In the genomic region with DNA sequence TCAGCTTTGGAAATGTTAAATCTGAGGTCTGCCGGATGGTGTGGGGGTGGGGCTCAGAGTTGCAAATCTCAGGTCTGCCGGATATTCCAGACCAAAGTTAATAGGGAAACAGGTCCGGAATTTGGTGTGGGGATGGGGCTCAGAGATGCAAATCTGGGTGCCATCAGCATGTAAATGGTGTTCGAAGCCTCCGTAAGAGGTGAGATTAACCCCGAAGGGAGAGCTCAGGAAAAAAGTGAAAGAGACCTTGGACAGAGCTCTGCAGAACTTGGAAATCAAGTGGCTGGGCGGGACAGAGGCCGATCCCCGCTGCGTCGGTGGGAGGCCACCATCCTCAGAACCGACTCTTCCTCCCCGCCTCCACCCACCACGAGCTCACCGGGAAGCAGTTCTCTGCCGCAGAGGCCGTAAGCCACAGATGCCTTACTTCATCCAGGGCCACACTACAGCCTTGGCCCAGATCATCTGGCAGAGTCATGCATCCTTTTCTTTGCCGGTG, we compare ENCODE assay signal across 1 cellular context.
TF ChIP-seq lines count a peak whose summit lies in the region.

No MANE protein-coding gene starts in this region.

TF ChIP-seq in WTC11, 78 proteins besides CTCF, POLR2A, EP300 and RAD21 (continued from another document):
- TF ChIP-seq, protein P1, sequence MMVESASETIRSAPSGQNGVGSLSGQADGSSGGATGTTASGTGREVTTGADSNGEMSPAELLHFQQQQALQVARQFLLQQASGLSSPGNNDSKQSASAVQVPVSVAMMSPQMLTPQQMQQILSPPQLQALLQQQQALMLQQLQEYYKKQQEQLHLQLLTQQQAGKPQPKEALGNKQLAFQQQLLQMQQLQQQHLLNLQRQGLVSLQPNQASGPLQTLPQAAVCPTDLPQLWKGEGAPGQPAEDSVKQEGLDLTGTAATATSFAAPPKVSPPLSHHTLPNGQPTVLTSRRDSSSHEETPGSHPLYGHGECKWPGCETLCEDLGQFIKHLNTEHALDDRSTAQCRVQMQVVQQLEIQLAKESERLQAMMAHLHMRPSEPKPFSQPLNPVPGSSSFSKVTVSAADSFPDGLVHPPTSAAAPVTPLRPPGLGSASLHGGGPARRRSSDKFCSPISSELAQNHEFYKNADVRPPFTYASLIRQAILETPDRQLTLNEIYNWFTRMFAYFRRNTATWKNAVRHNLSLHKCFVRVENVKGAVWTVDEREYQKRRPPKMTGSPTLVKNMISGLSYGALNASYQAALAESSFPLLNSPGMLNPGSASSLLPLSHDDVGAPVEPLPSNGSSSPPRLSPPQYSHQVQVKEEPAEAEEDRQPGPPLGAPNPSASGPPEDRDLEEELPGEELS (CRISPR knock-in tag; IDR thresholded peaks at IDR 0.05), result 0 out of 2 replicates have a peak, but pooled peaks have one; percentile 93
- TF ChIP-seq, protein P2, sequence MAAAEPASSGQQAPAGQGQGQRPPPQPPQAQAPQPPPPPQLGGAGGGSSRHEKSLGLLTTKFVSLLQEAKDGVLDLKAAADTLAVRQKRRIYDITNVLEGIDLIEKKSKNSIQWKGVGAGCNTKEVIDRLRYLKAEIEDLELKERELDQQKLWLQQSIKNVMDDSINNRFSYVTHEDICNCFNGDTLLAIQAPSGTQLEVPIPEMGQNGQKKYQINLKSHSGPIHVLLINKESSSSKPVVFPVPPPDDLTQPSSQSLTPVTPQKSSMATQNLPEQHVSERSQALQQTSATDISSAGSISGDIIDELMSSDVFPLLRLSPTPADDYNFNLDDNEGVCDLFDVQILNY (CRISPR knock-in tag; IDR thresholded peaks at IDR 0.05), result peak; percentile 42; the same call in 1 of the 2 replicates
- no peak for TF ChIP-seq ZNF416 (CRISPR knock-in tag; IDR thresholded peaks at IDR 0.05)
- TF ChIP-seq ATF1 (CRISPR knock-in tag; IDR thresholded peaks at IDR 0.05), result no peak
- TF ChIP-seq, protein P3, sequence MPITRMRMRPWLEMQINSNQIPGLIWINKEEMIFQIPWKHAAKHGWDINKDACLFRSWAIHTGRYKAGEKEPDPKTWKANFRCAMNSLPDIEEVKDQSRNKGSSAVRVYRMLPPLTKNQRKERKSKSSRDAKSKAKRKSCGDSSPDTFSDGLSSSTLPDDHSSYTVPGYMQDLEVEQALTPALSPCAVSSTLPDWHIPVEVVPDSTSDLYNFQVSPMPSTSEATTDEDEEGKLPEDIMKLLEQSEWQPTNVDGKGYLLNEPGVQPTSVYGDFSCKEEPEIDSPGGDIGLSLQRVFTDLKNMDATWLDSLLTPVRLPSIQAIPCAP (CRISPR knock-in tag; IDR thresholded peaks at IDR 0.05), result no peak
- TF ChIP-seq SP1 (CRISPR knock-in tag; conservative IDR thresholded peaks at IDR 0.05), result peak; percentile 84
- 0 out of 2 replicates have a peak, but pooled peaks have one; percentile 25 for TF ChIP-seq ZNF121 (CRISPR knock-in tag; IDR thresholded peaks at IDR 0.05)
- TF ChIP-seq TP53 (CRISPR knock-in tag; IDR thresholded peaks at IDR 0.05), result 0 out of 2 replicates have a peak, but pooled peaks have one; percentile 28
- TF ChIP-seq ELF4 (CRISPR knock-in tag; IDR thresholded peaks at IDR 0.05; ENCODE audit: low read depth), result no peak
- peak; percentile 88 for TF ChIP-seq NFE2L1 (CRISPR knock-in tag; IDR thresholded peaks at IDR 0.05)
- no peak for TF ChIP-seq ZNF396 (CRISPR knock-in tag; IDR thresholded peaks at IDR 0.05; ENCODE audit: borderline replicate concordance)
- TF ChIP-seq, protein P4, sequence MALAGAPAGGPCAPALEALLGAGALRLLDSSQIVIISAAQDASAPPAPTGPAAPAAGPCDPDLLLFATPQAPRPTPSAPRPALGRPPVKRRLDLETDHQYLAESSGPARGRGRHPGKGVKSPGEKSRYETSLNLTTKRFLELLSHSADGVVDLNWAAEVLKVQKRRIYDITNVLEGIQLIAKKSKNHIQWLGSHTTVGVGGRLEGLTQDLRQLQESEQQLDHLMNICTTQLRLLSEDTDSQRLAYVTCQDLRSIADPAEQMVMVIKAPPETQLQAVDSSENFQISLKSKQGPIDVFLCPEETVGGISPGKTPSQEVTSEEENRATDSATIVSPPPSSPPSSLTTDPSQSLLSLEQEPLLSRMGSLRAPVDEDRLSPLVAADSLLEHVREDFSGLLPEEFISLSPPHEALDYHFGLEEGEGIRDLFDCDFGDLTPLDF (CRISPR knock-in tag; IDR thresholded peaks at IDR 0.05), result no peak
- peak; percentile 86; the same call in 1 of the 2 replicates for TF ChIP-seq FOXK1 (CRISPR knock-in tag; IDR thresholded peaks at IDR 0.05)
- TF ChIP-seq ETV6 (CRISPR knock-in tag; IDR thresholded peaks at IDR 0.05), result peak; percentile 84; the same call in 1 of the 2 replicates
- TF ChIP-seq PRRX2 (CRISPR knock-in tag; IDR thresholded peaks at IDR 0.05), result peak; percentile 42; the same call in 1 of the 2 replicates
- TF ChIP-seq KAT7 (CRISPR knock-in tag; IDR thresholded peaks at IDR 0.05; ENCODE audit: borderline replicate concordance), result 0 out of 2 replicates have a peak, but pooled peaks have one; percentile 83
- TF ChIP-seq MAX (CRISPR knock-in tag; IDR thresholded peaks at IDR 0.05), result peak; percentile 57
- TF ChIP-seq ZSCAN18 (CRISPR knock-in tag; IDR thresholded peaks at IDR 0.05), result no peak
- 0 out of 2 replicates have a peak, but pooled peaks have one; percentile 60 for TF ChIP-seq ZNF232 (CRISPR knock-in tag; IDR thresholded peaks at IDR 0.05)
- TF ChIP-seq GRHL2 (CRISPR knock-in tag; IDR thresholded peaks at IDR 0.05; ENCODE audit: insufficient replicate concordance, severe bottlenecking), result no peak
- peak; percentile 90; the same call in 1 of the 2 replicates for TF ChIP-seq FOXP1 (CRISPR knock-in tag; IDR thresholded peaks at IDR 0.05; ENCODE audit: borderline replicate concordance)
- peak; percentile 75 for TF ChIP-seq ZNF281 (CRISPR knock-in tag; IDR thresholded peaks at IDR 0.05)
- 0 out of 2 replicates have a peak, but pooled peaks have one; percentile 57 for TF ChIP-seq TEAD1 (CRISPR knock-in tag; IDR thresholded peaks at IDR 0.05)
- no peak for TF ChIP-seq FOXJ3 (CRISPR knock-in tag; IDR thresholded peaks at IDR 0.05; ENCODE audit: borderline replicate concordance)
- TF ChIP-seq, protein P5, sequence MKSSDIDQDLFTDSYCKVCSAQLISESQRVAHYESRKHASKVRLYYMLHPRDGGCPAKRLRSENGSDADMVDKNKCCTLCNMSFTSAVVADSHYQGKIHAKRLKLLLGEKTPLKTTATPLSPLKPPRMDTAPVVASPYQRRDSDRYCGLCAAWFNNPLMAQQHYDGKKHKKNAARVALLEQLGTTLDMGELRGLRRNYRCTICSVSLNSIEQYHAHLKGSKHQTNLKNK (CRISPR knock-in tag; IDR thresholded peaks at IDR 0.05), result no peak
- TF ChIP-seq EMX1 (CRISPR knock-in tag; IDR thresholded peaks at IDR 0.05), result peak; percentile 48; the same call in 1 of the 2 replicates
- peak; percentile 68 for TF ChIP-seq ZNF423 (CRISPR knock-in tag; IDR thresholded peaks at IDR 0.05)
